In the genomic region with DNA sequence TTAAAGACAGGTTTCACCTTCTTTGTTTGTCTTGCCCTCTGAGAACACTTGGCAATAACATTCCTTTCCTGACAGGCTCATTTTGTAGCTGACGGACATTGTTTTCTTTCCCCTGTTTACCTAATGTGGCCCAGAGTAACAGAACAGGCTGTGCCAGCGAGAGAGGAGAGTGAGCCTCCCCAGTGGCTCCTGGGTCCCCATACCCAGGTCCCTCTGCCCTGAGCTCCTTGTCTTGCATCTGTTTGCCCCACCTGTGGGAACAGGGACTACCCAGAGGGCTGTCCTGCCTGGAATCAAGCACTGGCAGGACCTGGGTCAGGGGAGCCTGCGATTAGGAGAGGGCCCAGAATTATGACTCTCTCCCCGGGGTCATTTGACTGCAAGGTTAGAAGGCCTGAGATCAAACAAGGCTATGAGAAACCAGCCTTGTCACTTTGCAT, we compare ENCODE assay signal across 1 cellular context.
TF ChIP-seq lines count a peak whose summit lies in the region.

No MANE protein-coding gene starts in this region.

TF ChIP-seq in SK-N-SH, 30 proteins besides CTCF, POLR2A, EP300 and RAD21 (continued from another document):
- TF ChIP-seq, protein P1, sequence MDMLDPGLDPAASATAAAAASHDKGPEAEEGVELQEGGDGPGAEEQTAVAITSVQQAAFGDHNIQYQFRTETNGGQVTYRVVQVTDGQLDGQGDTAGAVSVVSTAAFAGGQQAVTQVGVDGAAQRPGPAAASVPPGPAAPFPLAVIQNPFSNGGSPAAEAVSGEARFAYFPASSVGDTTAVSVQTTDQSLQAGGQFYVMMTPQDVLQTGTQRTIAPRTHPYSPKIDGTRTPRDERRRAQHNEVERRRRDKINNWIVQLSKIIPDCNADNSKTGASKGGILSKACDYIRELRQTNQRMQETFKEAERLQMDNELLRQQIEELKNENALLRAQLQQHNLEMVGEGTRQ (IDR thresholded peaks at IDR 0.05; ENCODE audit: borderline replicate concordance, low read depth, low read length): no peak
- TF ChIP-seq, protein P2, sequence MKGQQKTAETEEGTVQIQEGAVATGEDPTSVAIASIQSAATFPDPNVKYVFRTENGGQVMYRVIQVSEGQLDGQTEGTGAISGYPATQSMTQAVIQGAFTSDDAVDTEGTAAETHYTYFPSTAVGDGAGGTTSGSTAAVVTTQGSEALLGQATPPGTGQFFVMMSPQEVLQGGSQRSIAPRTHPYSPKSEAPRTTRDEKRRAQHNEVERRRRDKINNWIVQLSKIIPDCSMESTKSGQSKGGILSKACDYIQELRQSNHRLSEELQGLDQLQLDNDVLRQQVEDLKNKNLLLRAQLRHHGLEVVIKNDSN (IDR thresholded peaks at IDR 0.05; ENCODE audit: borderline replicate concordance, low read depth): no peak
- TF ChIP-seq TEAD4 (IDR thresholded peaks at IDR 0.05; ENCODE audit: borderline replicate concordance, insufficient read depth) (no peak), MEF2A (IDR thresholded peaks at IDR 0.05; ENCODE audit: borderline replicate concordance, low read depth) (no peak)
